19 cellular contexts compared by ENCODE assay signal in genomic region chr7:40694991-40695390, GRCh38.
DNase-seq lines count a peak whose midpoint lies in the region; ATAC-seq, FAIRE-seq and TF ChIP-seq lines count a peak whose summit lies in the region.
"Had no signal": no experiment of that assay in that cellular context is flagged by ENCODE, and none has a peak within 500 bp of the region (broad histone marks: within the 10 kb centered on the region; RNA-seq: fewer than 3 reads in every experiment).

No MANE protein-coding gene starts in this region.

- CTCF ChIA-PET in A549 (lab: Yijun Ruan, JAX), result no interaction called here
- CTCF ChIA-PET in WTC11 (lab: Charles Lee), result interaction anchor here (1.2 kb wide), 1 partner anchor 14 kb away, joined by 3 read pairs; no protein-coding TSS in a partner anchor

- 14% methylated on average over 3 of the region's 3 CpGs for WGBS in A549 (ENCODE audit: missing lambda C conversion rate)

- DNase-seq in A549 (ENCODE audit: low read depth in 1 of 2, low spot score in 1 of 2) (no peak), WTC11 (ENCODE audit: low spot score) (no peak), EL (no peak)
- DNase-seq: 8988T; C1 segment of cervical spinal cord; Calu3; CD4-positive, alpha-beta memory T cell; COR-L47; DMS53; DMS79 treated with DMSO at 0.1 percent for 48 hours; GOT3 had no signal

- H3K27ac ChIP-seq in A549 (no peak overlapping the region), KMS-11 (no peak overlapping the region)

- TF ChIP-seq POLR2A in A549 (IDR thresholded peaks at IDR 0.05; ENCODE audit: low read length), result no peak

- no peaks in the 10 kb centered on the region for H4K20me1 ChIP-seq in KMS-11 (ENCODE audit: insufficient read depth)

- TF ChIP-seq RAD21 in A549 (conservative IDR thresholded peaks at IDR 0.05 in 1 of 2, IDR thresholded peaks at IDR 0.05 in 1 of 2), result no peak

- FAIRE-seq in A549 (lab: Jason Lieb, UNC), result no peak
- FAIRE-seq: G401.6, GM12892, H54 had no signal

- ATAC-seq in A549 (no peak), WTC11 (no peak), HG03378 (IDR thresholded peaks at IDR 0.05; ENCODE audit: unreplicated experiment) (no peak), HG02763 (IDR thresholded peaks at IDR 0.05; ENCODE audit: unreplicated experiment) (no peak)

- H3K4me1 ChIP-seq in A549 (no peaks in the 10 kb centered on the region), KMS-11 (ENCODE audit: low read depth, poor library complexity, severe bottlenecking) (peaks cover 30% of the 10 kb centered on the region)
- H3K4me1 ChIP-seq: HAP-1 had no signal

- POLR2A ChIA-PET in A549 (lab: Yijun Ruan, JAX) (no interaction called here), WTC11 (lab: Charles Lee) (no interaction called here)

- H3K27ac Mint-ChIP-seq in WTC11 (no peak overlapping the region), nephron (peak overlapping the region in 2 of 3 experiments; percentile 49 to 89)
- H3K27ac Mint-ChIP-seq: CD4-positive, alpha-beta memory T cell had no signal

- H3K27me3 Mint-ChIP-seq in WTC11 (ENCODE audit: low read depth) (no peaks in the 10 kb centered on the region), nephron (ENCODE audit: low read depth) (no peaks in the 10 kb centered on the region)
- H3K27me3 Mint-ChIP-seq: CD4-positive, alpha-beta memory T cell had no signal

- H2AFZ ChIP-seq in KMS-11 (ENCODE audit: low read depth), result no peak overlapping the region

- H3K4me3 ChIP-seq in A549, result no peak overlapping the region
- H3K4me3 ChIP-seq in KMS-11 (IDR thresholded peaks at IDR 0.05; ENCODE audit: insufficient read depth, low read depth, low read length), result no peak overlapping the region
- H3K4me3 ChIP-seq: HAP-1 had no signal

- H3K4me2 ChIP-seq in A549, result no peak overlapping the region
- H3K4me2 ChIP-seq in KMS-11, result peak overlapping the region; percentile 80

- TF ChIP-seq CTCF in A549 (IDR thresholded peaks at IDR 0.05), result no peak
- TF ChIP-seq CTCF in KMS-11 (conservative IDR thresholded peaks at IDR 0.05; ENCODE audit: low read depth, low read length), result no peak
- TF ChIP-seq CTCF in WTC11 (IDR thresholded peaks at IDR 0.05), result no peak
- TF ChIP-seq CTCF in nephron (IDR thresholded peaks at IDR 0.05; ENCODE audit: unreplicated experiment in 3 of 3), result no peak

- no peak for TF ChIP-seq EP300 in A549 (IDR thresholded peaks at IDR 0.05)

- H3K9me3 Mint-ChIP-seq in WTC11 (no peaks in the 10 kb centered on the region), nephron (no peaks in the 10 kb centered on the region)

- no peaks in the 10 kb centered on the region for H3K27me3 ChIP-seq in KMS-11 (ENCODE audit: insufficient read depth, low read depth)

- no peaks in the 10 kb centered on the region for H3K36me3 ChIP-seq in KMS-11 (ENCODE audit: insufficient read depth)
- H3K36me3 ChIP-seq: HAP-1 had no signal

- H3K36me3 Mint-ChIP-seq in WTC11 (no peaks in the 10 kb centered on the region), nephron (ENCODE audit: low read depth) (no peaks in the 10 kb centered on the region)
- H3K36me3 Mint-ChIP-seq: CD4-positive, alpha-beta memory T cell had no signal

- H3K4me1 Mint-ChIP-seq in WTC11 (peaks cover 20% of the 10 kb centered on the region), nephron (peaks cover 35% of the 10 kb centered on the region)
- H3K4me1 Mint-ChIP-seq: CD4-positive, alpha-beta memory T cell had no signal

- H3K9me3 ChIP-seq in A549, result no peaks in the 10 kb centered on the region
- H3K9me3 ChIP-seq: HAP-1 had no signal

- H3K9ac ChIP-seq in KMS-11, result no peak overlapping the region

- H3K4me3 Mint-ChIP-seq in WTC11 (no peak overlapping the region), nephron (no peak overlapping the region)
- H3K4me3 Mint-ChIP-seq: CD4-positive, alpha-beta memory T cell had no signal

- H3K79me2 ChIP-seq in KMS-11 (ENCODE audit: insufficient read depth, low read depth), result no peaks in the 10 kb centered on the region

TF ChIP-seq in A549, 52 proteins besides CTCF, POLR2A, EP300 and RAD21:
- TF ChIP-seq SREBF2 (IDR thresholded peaks at IDR 0.05), result no peak
- TF ChIP-seq KDM1A (IDR thresholded peaks at IDR 0.05; ENCODE audit: low read depth), result no peak
- no peak for TF ChIP-seq TFCP2L1 (CRISPR knock-in tag; IDR thresholded peaks at IDR 0.05)
- TF ChIP-seq ZC3H11A (IDR thresholded peaks at IDR 0.05), result peak; percentile 74
- no peak for TF ChIP-seq HMGXB4 (CRISPR knock-in tag; IDR thresholded peaks at IDR 0.05; ENCODE audit: borderline replicate concordance)
- no peak for TF ChIP-seq CBX2 (IDR thresholded peaks at IDR 0.05; ENCODE audit: borderline replicate concordance, low read depth)

TF ChIP-seq in WTC11, 78 proteins besides CTCF, POLR2A, EP300 and RAD21:
- TF ChIP-seq HMGA2 (CRISPR knock-in tag; IDR thresholded peaks at IDR 0.05), result peak; percentile 30; the same call in 1 of the 2 replicates
- TF ChIP-seq HMGXB4 (CRISPR knock-in tag; IDR thresholded peaks at IDR 0.05), result no peak
- TF ChIP-seq ZNF263 (CRISPR knock-in tag; IDR thresholded peaks at IDR 0.05; ENCODE audit: low read depth), result no peak
